ENCODE assay signal across 18 cellular contexts in genomic region chr1:107454786-107455185, GRCh38.
"Had no signal": no experiment of that assay in that cellular context is flagged by ENCODE, and none has a peak within 500 bp of the region (broad histone marks: within the 10 kb centered on the region; RNA-seq: fewer than 3 reads in every experiment).

No MANE protein-coding gene starts in this region.

- H3K36me3 Mint-ChIP-seq: activated CD4-positive, alpha-beta memory T cell treated with anti-CD3 and anti-CD28 coated beads for 36 hours; activated naive CD8-positive, alpha-beta T cell; immature natural killer cell; natural killer cell treated with Interleukin-12 subunit alpha and Interleukin-12 subunit beta and Interleukin-15 and Interleukin-18, amount 100 ng/mL, for 72 hours; WTC11 had no signal

- FAIRE-seq: pancreas, urothelium cell line had no signal

- ATAC-seq: gastrocnemius medialis; natural killer cell treated with Interleukin-12 subunit alpha and Interleukin-12 subunit beta and Interleukin-15 and Interleukin-18, amount 100 ng/mL, for 72 hours; pancreas; WTC11 had no signal

- H3K9me3 ChIP-seq: gastrocnemius medialis, neutrophil, pancreas, tibial artery had no signal

- H3K4me3 ChIP-seq: dorsolateral prefrontal cortex, gastrocnemius medialis, pancreas, tibial artery had no signal

- H3K36me3 ChIP-seq: gastrocnemius medialis, neutrophil, pancreas, tibial artery had no signal

- H3K4me1 ChIP-seq: pancreas, tibial artery had no signal

- H3K27me3 ChIP-seq: dorsolateral prefrontal cortex, gastrocnemius medialis, neutrophil, pancreas, tibial artery had no signal

- H3K4me3 Mint-ChIP-seq: activated CD4-positive, alpha-beta memory T cell treated with anti-CD3 and anti-CD28 coated beads for 36 hours; activated naive CD8-positive, alpha-beta T cell; activated T-helper 1 cell treated with anti-CD3 and anti-CD28 coated beads, Interleukin-12 subunit alpha, Interleukin-12 subunit beta, Interleukin-2, Interleukin-4 antibody, amounts not matched to agents 30 ng/mL and 10 ng/mL and 1 ng/mL, durations not matched to agents 14 hours and 24 hours and 36 hours; endodermal cell; immature natural killer cell; natural killer cell treated with Interleukin-12 subunit alpha and Interleukin-12 subunit beta and Interleukin-15 and Interleukin-18, amount 100 ng/mL, for 72 hours; T-helper 2 cell treated with Interferon-gamma antibody and Interleukin-4, amounts not matched to agents 5 μg/mL and 100 μg/mL, for 36 hours; WTC11 had no signal

- H3K27ac Mint-ChIP-seq: activated CD4-positive, alpha-beta memory T cell treated with anti-CD3 and anti-CD28 coated beads for 36 hours; activated naive CD8-positive, alpha-beta T cell; activated T-helper 1 cell treated with anti-CD3 and anti-CD28 coated beads, Interleukin-12 subunit alpha, Interleukin-12 subunit beta, Interleukin-2, Interleukin-4 antibody, amounts not matched to agents 30 ng/mL and 10 ng/mL and 1 ng/mL, durations not matched to agents 14 hours and 24 hours and 36 hours; endodermal cell; immature natural killer cell; natural killer cell treated with Interleukin-12 subunit alpha and Interleukin-12 subunit beta and Interleukin-15 and Interleukin-18, amount 100 ng/mL, for 72 hours; T-helper 2 cell treated with Interferon-gamma antibody and Interleukin-4, amounts not matched to agents 5 μg/mL and 100 μg/mL, for 36 hours; WTC11 had no signal

- H3K9me3 Mint-ChIP-seq: activated CD4-positive, alpha-beta memory T cell treated with anti-CD3 and anti-CD28 coated beads for 36 hours; activated T-helper 1 cell treated with anti-CD3 and anti-CD28 coated beads, Interleukin-12 subunit alpha, Interleukin-12 subunit beta, Interleukin-2, Interleukin-4 antibody, amounts not matched to agents 30 ng/mL and 10 ng/mL and 1 ng/mL, durations not matched to agents 14 hours and 24 hours and 36 hours; endodermal cell; immature natural killer cell; natural killer cell treated with Interleukin-12 subunit alpha and Interleukin-12 subunit beta and Interleukin-15 and Interleukin-18, amount 100 ng/mL, for 72 hours; T-helper 2 cell treated with Interferon-gamma antibody and Interleukin-4, amounts not matched to agents 5 μg/mL and 100 μg/mL, for 36 hours had no signal

- H3K27ac ChIP-seq: dorsolateral prefrontal cortex, gastrocnemius medialis, neutrophil, pancreas, tibial artery had no signal

- H3K4me1 Mint-ChIP-seq: immature natural killer cell had no signal

- DNase-seq: activated CD4-positive, alpha-beta memory T cell treated with anti-CD3 and anti-CD28 coated beads for 36 hours; activated CD4-positive, alpha-beta T cell treated with anti-CD3 and anti-CD28 coated beads for 4 hours; activated T-cell treated with anti-CD3 and anti-CD28 coated beads for 4 hours; dorsolateral prefrontal cortex; endodermal cell; erythroblast; gastrocnemius medialis; immature natural killer cell; pancreas; stimulated activated naive CD4-positive, alpha-beta T cell; tibial artery had no signal
